Comparison of ENCODE assay signal across 11 cellular contexts in the genomic region with DNA sequence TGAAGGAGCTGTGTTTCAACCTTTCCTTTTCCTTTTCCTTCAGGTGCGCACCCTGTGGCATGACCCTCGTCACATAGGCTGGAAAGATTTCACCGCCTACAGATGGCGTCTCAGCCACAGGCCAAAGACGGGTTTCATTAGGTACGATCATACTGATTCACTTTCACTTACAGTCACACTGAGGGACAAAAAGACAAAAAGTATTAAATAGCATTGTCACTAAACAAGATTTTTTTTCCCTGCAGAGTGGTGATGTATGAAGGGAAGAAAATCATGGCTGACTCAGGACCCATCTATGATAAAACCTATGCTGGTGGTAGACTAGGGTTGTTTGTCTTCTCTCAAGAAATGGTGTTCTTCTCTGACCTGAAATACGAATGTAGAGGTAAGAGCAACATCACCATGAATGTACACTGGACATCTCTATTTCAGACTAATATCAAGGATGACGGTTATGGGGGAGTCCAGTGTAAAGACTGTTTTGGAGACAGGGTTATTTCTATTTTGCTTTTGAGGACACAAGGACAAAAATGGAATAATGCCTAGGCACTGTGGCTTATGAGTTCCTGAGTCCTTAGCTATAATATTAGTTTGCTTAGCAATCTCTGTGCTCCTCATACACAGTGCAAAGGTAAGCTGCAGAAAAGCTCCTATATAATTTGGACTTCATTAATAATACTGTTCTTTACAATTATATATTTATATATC. TPM values are rescaled to one million over a fixed set of nuclear protein-coding genes. Genes with fewer than 3 reads are reported as not detected.
DNase-seq lines count a peak whose midpoint lies in the region; ATAC-seq, FAIRE-seq and TF ChIP-seq lines count a peak whose summit lies in the region.
"Had no signal": no experiment of that assay in that cellular context is flagged by ENCODE, and none has a peak within 500 bp of the region (broad histone marks: within the 10 kb centered on the region; RNA-seq: fewer than 3 reads in every experiment).

No MANE protein-coding gene starts in this region.

- no peaks in the 10 kb centered on the region for H4K20me1 ChIP-seq in K562 (replicated peaks; ENCODE audit: control insufficient read depth, insufficient read depth, low read length)

- no peak overlapping the region for H3K4me3 ChIP-seq in CD4-positive, alpha-beta memory T cell (ENCODE audit: low read length in 2 of 2)
- H3K4me3 ChIP-seq in K562 (no peak overlapping the region), mucosa of rectum (ENCODE audit: low read length in 2 of 2) (peak overlapping the region in 1 of 2 donors; percentile 22)

- H3K27ac ChIP-seq in CD4-positive, alpha-beta memory T cell (ENCODE audit: low read depth, low read length): peak overlapping the region; percentile 22
- H3K27ac ChIP-seq in K562 (ENCODE audit: extremely low read depth, low read depth, low read length): no peak overlapping the region
- H3K27ac ChIP-seq in mucosa of rectum (ENCODE audit: low read depth in 2 of 2, low read length in 2 of 2): peak overlapping the region; percentile 59 to 60

- no peak for TF ChIP-seq POLR2A in K562 (conservative IDR thresholded peaks at IDR 0.05)

- peak in 1 of 2 experiments; percentile 30; a peak in 3 of 4 replicates for TF ChIP-seq RAD21 in K562 (CRISPR knock-in tag; conservative IDR thresholded peaks at IDR 0.05 in 1 of 2, IDR thresholded peaks at IDR 0.05 in 1 of 2)

- no peaks in the 10 kb centered on the region for H3K36me3 ChIP-seq in CD4-positive, alpha-beta memory T cell (ENCODE audit: insufficient read depth, low read length)
- H3K36me3 ChIP-seq in K562 (ENCODE audit: control insufficient read depth, insufficient read depth, low read length) (no peaks in the 10 kb centered on the region), mucosa of rectum (ENCODE audit: control insufficient read depth in 2 of 2, insufficient read depth in 2 of 2, low read length in 2 of 2) (peaks cover 65 to 73% of the 10 kb centered on the region in 2 donors)

- no peaks in the 10 kb centered on the region for H3K79me2 ChIP-seq in K562 (ENCODE audit: control insufficient read depth, insufficient read depth, low read length)

- FAIRE-seq in K562 (lab: Jason Lieb, UNC): no peak

- H3K27me3 ChIP-seq in CD4-positive, alpha-beta memory T cell (ENCODE audit: insufficient read depth, low read length): no peaks in the 10 kb centered on the region
- H3K27me3 ChIP-seq in K562 (ENCODE audit: control insufficient read depth in 2 of 2, insufficient read depth in 2 of 2, low read length in 2 of 2): peaks cover 19 to 33% of the 10 kb centered on the region in 2 experiments
- no peaks in the 10 kb centered on the region for H3K27me3 ChIP-seq in mucosa of rectum (ENCODE audit: control insufficient read depth in 2 of 2, insufficient read depth in 2 of 2, low read length in 2 of 2)

- ATAC-seq in K562 (no peak), GM21717 (IDR thresholded peaks at IDR 0.05; ENCODE audit: unreplicated experiment) (no peak), GM18867 (IDR thresholded peaks at IDR 0.05; ENCODE audit: unreplicated experiment) (no peak), GM18858 (IDR thresholded peaks at IDR 0.05; ENCODE audit: unreplicated experiment) (no peak)
- ATAC-seq: HCT116 had no signal

- DNase-seq in CD4-positive, alpha-beta memory T cell: peak in 4 of 5 donors; percentile 40 to 45 (median 42)
- DNase-seq in LHCN-M2 (ENCODE audit: low read depth) (peak; percentile 47), K562 (ENCODE audit: extremely low read depth in 1 of 4, low spot score in 3 of 4) (no peak)
- DNase-seq in effector CD4-positive, alpha-beta T cell: no peak
- DNase-seq: DND-41, islet precursor cell had no signal

- peak overlapping the region in 5 of 7 donors; percentile 3 to 77 (median 67) for H3K27ac Mint-ChIP-seq in CD4-positive, alpha-beta memory T cell

- H3K4me1 ChIP-seq in CD4-positive, alpha-beta memory T cell (ENCODE audit: insufficient read depth, low read length): peaks cover 5% of the 10 kb centered on the region
- H3K4me1 ChIP-seq in K562 (replicated peaks in 1 of 2; ENCODE audit: control insufficient read depth in 2 of 2, insufficient read depth in 2 of 2, low read length in 2 of 2) (no peaks in the 10 kb centered on the region), mucosa of rectum (ENCODE audit: control insufficient read depth in 2 of 2, insufficient read depth in 2 of 2, low read length in 2 of 2) (peaks cover 28 to 57% of the 10 kb centered on the region in 2 donors)

- no peak overlapping the region for H2AFZ ChIP-seq in K562 (ENCODE audit: low read depth, low read length)

- H3K9me1 ChIP-seq in K562 (ENCODE audit: control insufficient read depth, insufficient read depth, low read length): no peaks in the 10 kb centered on the region

- no peaks in the 10 kb centered on the region for H3K27me3 Mint-ChIP-seq in CD4-positive, alpha-beta memory T cell

- no TSS peak for BruUV-seq in K562 (replicated peaks; lab: Mats Ljungman, UMichigan)

- no peaks in the 10 kb centered on the region for H3K9me3 ChIP-seq in CD4-positive, alpha-beta memory T cell (ENCODE audit: control insufficient read depth in 1 of 2, low read length in 2 of 2)
- H3K9me3 ChIP-seq in K562 (replicated peaks; ENCODE audit: control insufficient read depth, insufficient read depth, low read depth, low read length): no peaks in the 10 kb centered on the region
- H3K9me3 ChIP-seq in mucosa of rectum (ENCODE audit: control insufficient read depth in 2 of 2, low read length in 2 of 2): no peaks in the 10 kb centered on the region

- POLR2A ChIA-PET in CD4-positive, alpha-beta memory T cell (lab: Charles Lee; ENCODE audit: partially characterized antibody): interaction anchor here (0.6 to 3.5 kb wide), 8 partner anchors 9 to 163 kb away, joined by 3 to 29 read pairs (median 3); partner anchors contain the start of gene THBS1
- POLR2A ChIA-PET in K562 (lab: Yijun Ruan, JAX): interaction anchor here (0.6 kb wide), 2 partner anchors 165 to 438 kb away, joined by 3 to 4 read pairs; no protein-coding TSS in a partner anchor

- H3K4me3 Mint-ChIP-seq in CD4-positive, alpha-beta memory T cell: peak overlapping the region in 6 of 8 donors; percentile 13 to 78 (median 52)

- no peak overlapping the region for H3K9ac ChIP-seq in K562 (ENCODE audit: insufficient read depth in 1 of 2, low read depth in 2 of 2, low read length in 2 of 2)
- H3K9ac ChIP-seq in mucosa of rectum (ENCODE audit: low read depth in 1 of 2, low read length in 2 of 2): peak overlapping the region in 1 of 2 donors; percentile 51

- WGBS in K562 (ENCODE audit: insufficient coverage, low coverage, missing lambda C conversion rate): 5% methylated on average over 8 of the region's 8 CpGs

- H3K4me2 ChIP-seq in K562 (ENCODE audit: insufficient read depth, low read length): no peak overlapping the region

- peaks cover 3 to 6% of the 10 kb centered on the region in 2 donors for H3K36me3 Mint-ChIP-seq in CD4-positive, alpha-beta memory T cell

- in situ Hi-C loops in K562 (cut with MboI): loop anchor here (25.0 kb wide), 1 partner anchor 782 kb away; no protein-coding TSS in a partner anchor

- CTCF ChIA-PET in CD4-positive, alpha-beta memory T cell (lab: Charles Lee; ENCODE audit: partially characterized antibody): interaction anchor here (0.6 to 7.2 kb wide), 24 partner anchors 11 to 194 kb away, joined by 3 to 132 read pairs (median 4); partner anchors contain the start of gene THBS1
- CTCF ChIA-PET in K562 (lab: Yijun Ruan, JAX; ENCODE audit: low intra/inter-chr PET ratio): no interaction called here

- H3K4me1 Mint-ChIP-seq in CD4-positive, alpha-beta memory T cell: peaks cover 3 to 9% (median 6%) of the 10 kb centered on the region in 4 donors

- intact Hi-C loops in CD4-positive, alpha-beta memory T cell (cut with micrococcal nuclease): loop anchor here (1.0 to 2.0 kb wide), 5 partner anchors 31 to 162 kb away; no protein-coding TSS in a partner anchor
- intact Hi-C loops in K562 (cut with micrococcal nuclease): no loop called here

- peak in 2 of 3 experiments; percentile 11 to 12; a peak in 1 of 6 replicates for TF ChIP-seq CTCF in K562 (IDR thresholded peaks at IDR 0.05 in 2 of 3, conservative IDR thresholded peaks at IDR 0.05 in 1 of 3; ENCODE audit: insufficient read depth in 2 of 3, low read depth in 1 of 3, low read length in 3 of 3)

- TF ChIP-seq EP300 in K562 (IDR thresholded peaks at IDR 0.05; ENCODE audit: low read length): no peak

- H3K9me3 Mint-ChIP-seq in CD4-positive, alpha-beta memory T cell: no peaks in the 10 kb centered on the region

TF ChIP-seq in K562, 482 proteins besides CTCF, POLR2A, EP300 and RAD21 (continues in another document):
- no peak for TF ChIP-seq SMAD3 (CRISPR knock-in tag; conservative IDR thresholded peaks at IDR 0.05)
- TF ChIP-seq ZFP1 (CRISPR knock-in tag; IDR thresholded peaks at IDR 0.05): no peak

RNA-seq across cellular contexts. Expression of gene THBS1, which starts 13.3 kb away (rescaled TPM):
- total RNA-seq in CD4-positive, alpha-beta memory T cell: 1 to 10 TPM; 4.0 to 7.6 TPM
- polyA plus RNA-seq in CD4-positive, alpha-beta memory T cell: 1 to 10 TPM in 1 of 2 donors, under 1 TPM in 1; 0.77 to 1.1 TPM
- 2,731 and 2,850 TPM in 2 replicates for total RNA-seq in LHCN-M2 (2014; rRNA removed)
- polyA plus RNA-seq in LHCN-M2 (2012): 2,014 TPM
- 3.7 and 5.3 TPM in 2 replicates for total RNA-seq in K562 (2011; cell fraction: chromatin; rRNA removed; ENCODE audit: low replicate concordance)
- total RNA-seq in K562 (2011; cell fraction: nucleolus; rRNA removed): 2.2 and 3.2 TPM in 2 replicates
- total RNA-seq in K562 (2011; cell fraction: nucleoplasm; rRNA removed): 2.1 and 3.4 TPM in 2 replicates
- total RNA-seq in K562 (2014; rRNA removed): 0.23 and 0.29 TPM in 2 replicates
- total RNA-seq in K562 (2014; rRNA removed; fragmentation: Illumina TruSeq; extraction: Trizol): 0.40 and 0.51 TPM in 2 replicates
- total RNA-seq in K562 (2015; rRNA removed; fragmentation: Illumina TruSeq; extraction: Trizol): 0.53 and 0.65 TPM in 2 replicates
- total RNA-seq in K562 (2021): 1.3 and 2.0 TPM in 2 replicates
- polyA plus RNA-seq in K562 (2011; rRNA removed): 0.16 and 0.64 TPM in 2 replicates
- polyA plus RNA-seq in K562 (2011; cell fraction: cytosol; rRNA removed): 0.44 and 1.9 TPM in 2 replicates
- polyA plus RNA-seq in K562 (2011; cell fraction: nucleus; rRNA removed): 0.44 and 7.7 TPM in 2 replicates
- polyA plus RNA-seq in K562 (2012): 0.31 and 0.84 TPM in 2 replicates
- 0.12 and 0.40 TPM in 2 replicates for polyA plus RNA-seq in K562 (2014; fragmentation: Illumina TruSeq; extraction: Trizol)
- polyA plus RNA-seq in K562 (2014; fragmentation: Nextera tagmentation; extraction: Ambion mirVana): under 1 TPM; 0.04 to 0.08 TPM
- polyA plus RNA-seq in K562 (2014; rRNA removed): 0.07 and 1.0 TPM in 2 replicates
- polyA minus RNA-seq in K562 (2011; rRNA and poly(A)+ RNA removed): 0.42 and 2.6 TPM in 2 replicates
- polyA minus RNA-seq in K562 (2011; cell fraction: cytosol; rRNA and poly(A)+ RNA removed): 2.8 and 4.3 TPM in 2 replicates
- polyA minus RNA-seq in K562 (2011; cell fraction: nucleus; rRNA and poly(A)+ RNA removed): 1.1 and 7.7 TPM in 2 replicates

Comparison
In these comparisons a context has a peak if more than half of its experiments do, and no peak if none do; other contexts are left out.
1. DNase-seq: peak in CD4-positive, alpha-beta memory T cell (4 of 5) and LHCN-M2 (single experiment); none in K562 (0 of 4) and effector CD4-positive, alpha-beta T cell (single experiment).
2. RNA of gene THBS1, which starts 13.3 kb away (total RNA-seq): 2,731 to 2,850 TPM in LHCN-M2; 4.0 to 7.6 TPM in CD4-positive, alpha-beta memory T cell and 0.23 to 5.3 TPM in K562; every median in the first group is over 100 times any median in the second.